Comparison of ENCODE assay signal across 8 cellular contexts in the genomic region with DNA sequence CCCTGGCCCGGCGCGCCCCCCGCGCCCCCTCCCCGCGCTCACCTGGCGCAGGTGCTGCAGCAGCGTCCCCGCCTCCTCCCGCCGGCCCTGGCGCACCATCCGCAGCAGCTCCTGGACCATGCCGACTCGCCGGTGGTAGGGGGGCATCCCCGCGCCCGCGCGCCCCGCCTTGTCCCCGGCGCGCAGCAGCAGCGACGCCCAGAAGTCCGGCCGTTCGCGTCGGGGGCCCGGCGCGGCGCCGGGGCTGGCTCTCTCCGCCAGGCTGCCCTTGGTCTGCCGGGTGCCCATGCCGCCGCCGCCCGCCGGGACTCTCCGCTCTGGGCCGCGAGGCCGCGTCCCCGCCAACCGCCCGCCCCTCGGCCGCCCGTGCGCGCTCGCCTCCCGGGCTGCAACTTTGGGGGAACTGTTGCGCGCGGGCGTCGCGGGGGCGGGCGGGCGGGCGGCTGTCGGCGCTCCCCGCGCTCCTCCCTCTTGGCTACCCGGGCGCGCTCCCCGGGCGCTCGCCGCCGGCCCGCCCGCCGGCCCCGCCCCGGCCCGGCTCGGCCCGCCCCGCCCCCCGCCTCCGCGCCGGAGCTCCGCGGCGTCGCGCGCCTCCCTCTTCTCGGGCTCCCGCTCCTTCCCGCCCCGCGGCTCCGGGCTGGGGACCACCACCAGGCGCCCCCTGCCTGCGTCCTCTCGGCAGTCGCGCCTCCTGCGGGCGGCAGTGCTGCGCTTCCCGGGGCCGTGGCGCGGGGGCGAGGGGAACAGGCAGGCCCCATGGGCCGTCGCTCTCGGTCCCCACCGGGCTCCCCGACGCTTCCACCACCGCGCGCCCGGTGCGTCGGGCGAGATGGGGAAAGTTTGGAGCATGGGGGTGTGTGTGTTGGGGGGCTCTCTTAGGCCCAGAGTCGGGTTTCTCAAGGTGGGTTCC. TPM values are rescaled to one million over a fixed set of nuclear protein-coding genes. Genes with fewer than 3 reads are reported as not detected.
DNase-seq lines count a peak whose midpoint lies in the region; ATAC-seq and TF ChIP-seq lines count a peak whose summit lies in the region.

Gene LRRC75A, minus strand, starts transcription at position 491 of the 910 bp plus-strand sequence. Its CDS starts 203 bp downstream, at position 288.

- H3K27me3 ChIP-seq in MG63: no peaks in the 10 kb centered on the region

- H3K9me3 ChIP-seq in MG63: no peaks in the 10 kb centered on the region

- peak; percentile 40 for ATAC-seq in GM18505 (IDR thresholded peaks at IDR 0.05; ENCODE audit: unreplicated experiment)
- ATAC-seq in GM19397 (IDR thresholded peaks at IDR 0.05; ENCODE audit: unreplicated experiment): no peak
- ATAC-seq in GM21737 (IDR thresholded peaks at IDR 0.05; ENCODE audit: unreplicated experiment): no peak

- H3K4me3 ChIP-seq in MG63: peak within 1 kb of the TSS; percentile 28; the same call in 1 of the 2 replicates

- no peak for TF ChIP-seq POLR2A in GM18505 (IDR thresholded peaks at IDR 0.05; ENCODE audit: borderline replicate concordance, extremely low read depth, insufficient read depth, insufficient read length)

- DNase-seq in MG63 (peak; percentile 38), ecto neural progenitor cell (ENCODE audit: low spot score) (peak; percentile 90), lung microvascular endothelial cell (ENCODE audit: low read depth in 2 of 2) (peak; percentile 34 to 35)
- peak; percentile 46 for DNase-seq in activated CD4-positive, alpha-beta T cell treated with anti-CD3 and anti-CD28 coated beads for 48 hours
- peak; percentile 23 for DNase-seq in stimulated activated CD8-positive, alpha-beta memory T cell treated with anti-CD3 and anti-CD28 coated beads, Interleukin-12 subunit alpha, Interleukin-12 subunit beta, amount 100 ng/mL, for 1 hour (ENCODE audit: low read depth)

- no peaks in the 10 kb centered on the region for H3K36me3 ChIP-seq in MG63

RNA-seq across cellular contexts. Expression of gene LRRC75A, which starts in this region (rescaled TPM):
- total RNA-seq in MG63 (2014; rRNA removed; shearing (Covaris generic); ENCODE audit: low replicate concordance): 0.03 TPM in 1 of 2 replicates, not detected in the other
- total RNA-seq in lung microvascular endothelial cell: 0.99 and 1.1 TPM in 2 replicates

Comparison
In these comparisons a context has a peak if more than half of its experiments do, and no peak if none do; other contexts are left out.
1. Peak in DNase-seq and H3K4me3 ChIP-seq in MG63; RNA of the gene not detected or under 1 TPM.
2. DNase-seq: peak in every context shown above with its lines; median percentile 90 in ecto neural progenitor cell; 46 in activated CD4-positive, alpha-beta T cell treated with anti-CD3 and anti-CD28 coated beads for 48 hours; 38 in MG63; 34 in lung microvascular endothelial cell; 23 in stimulated activated CD8-positive, alpha-beta memory T cell treated with anti-CD3 and anti-CD28 coated beads, Interleukin-12 subunit alpha, Interleukin-12 subunit beta, amount 100 ng/mL, for 1 hour.